ENCODE assay signal across 9 cellular contexts in genomic region chr16:720507-720989, GRCh38.
DNase-seq lines count a peak whose midpoint lies in the region; ATAC-seq, FAIRE-seq and TF ChIP-seq lines count a peak whose summit lies in the region.
"Had no signal": no experiment of that assay in that cellular context is flagged by ENCODE, and none has a peak within 500 bp of the region (broad histone marks: within the 10 kb centered on the region; RNA-seq: fewer than 3 reads in every experiment).

No MANE protein-coding gene starts in this region.

- H3K4me1 ChIP-seq in MM.1S (ENCODE audit: low read length), result peaks cover 9% of the 10 kb centered on the region; the same call in 1 of the 2 replicates
- H3K4me1 ChIP-seq in neutrophil (ENCODE audit: control insufficient read depth in 1 of 2, insufficient read depth in 1 of 2, low read depth in 1 of 2, low read length in 1 of 2), result peaks cover 24 to 28% of the 10 kb centered on the region in 2 experiments

- H3K9ac ChIP-seq in MM.1S (ENCODE audit: low read length), result peak overlapping the region; percentile 87

- H3K36me3 ChIP-seq in MM.1S (replicated peaks; ENCODE audit: insufficient read depth, low read length) (no peaks in the 10 kb centered on the region), neutrophil (no peaks in the 10 kb centered on the region)

- H3K79me2 ChIP-seq in MM.1S (ENCODE audit: low read length), result peaks cover 9% of the 10 kb centered on the region; the same call in 1 of the 2 replicates

- DNase-seq in DMS 273 (lab: John Stamatoyannopoulos, UW; ENCODE audit: unreplicated experiment), result peak; percentile 96
- DNase-seq in DMS 273 treated with DMSO at 0.1 percent for 48 hours (lab: John Stamatoyannopoulos, UW), result no peak
- peak; percentile 68 for DNase-seq in MM.1S
- DNase-seq in activated T-cell treated with anti-CD3 and anti-CD28 coated beads, Interleukin-2, amount 50 U/mL, for 48 hours, result peak; percentile 74 to 78
- peak; percentile 70 for DNase-seq in foreskin melanocyte
- DNase-seq in H54 (ENCODE audit: insufficient read length, low spot score), result no peak

- peak overlapping the region; percentile 91 for H2AFZ ChIP-seq in MM.1S (ENCODE audit: low read length)

- peak; percentile 29 for ATAC-seq in GM21447 (IDR thresholded peaks at IDR 0.05; ENCODE audit: unreplicated experiment)

- H3K4me2 ChIP-seq in MM.1S (ENCODE audit: low read depth, low read length), result peak overlapping the region; percentile 95

- H3K27ac ChIP-seq in MM.1S (ENCODE audit: low read length), result peak overlapping the region; percentile 74
- peak overlapping the region; percentile 69 for H3K27ac ChIP-seq in neutrophil

- no peak for TF ChIP-seq POLR2A in H54 (IDR thresholded peaks at IDR 0.05; ENCODE audit: low read depth, low read length)

- H3K4me3 ChIP-seq in MM.1S (ENCODE audit: low read length) (peak overlapping the region; percentile 95), neutrophil (ENCODE audit: low read depth in 1 of 2, low read length in 1 of 2) (peak overlapping the region; percentile 76 to 78)

- H3K9me2 ChIP-seq in MM.1S (replicated peaks; ENCODE audit: insufficient read depth, low read length), result no peaks in the 10 kb centered on the region

- H3F3A ChIP-seq in MM.1S (ENCODE audit: insufficient read depth, low read length), result peaks cover 10% of the 10 kb centered on the region; the same call in 1 of the 2 replicates

- H4K20me1 ChIP-seq in MM.1S (ENCODE audit: insufficient read depth, low read length), result no peaks in the 10 kb centered on the region

- H3K27me3 ChIP-seq in MM.1S (replicated peaks; ENCODE audit: insufficient read depth, low read length), result peaks cover 25% of the 10 kb centered on the region
- peaks cover 68% of the 10 kb centered on the region for H3K27me3 ChIP-seq in neutrophil

- H3K9me3 ChIP-seq in MM.1S (replicated peaks; ENCODE audit: insufficient read depth, low read length) (no peaks in the 10 kb centered on the region), neutrophil (no peaks in the 10 kb centered on the region)

- peak; percentile 24 for TF ChIP-seq CTCF in MM.1S (IDR thresholded peaks at IDR 0.05; ENCODE audit: low read length)
- TF ChIP-seq CTCF in neutrophil (IDR thresholded peaks at IDR 0.05), result no peak

- no peak for FAIRE-seq in H54 (lab: Jason Lieb, UNC)
- FAIRE-seq: A204.1 had no signal

Comparison
In these comparisons a context has a peak if more than half of its experiments do, and no peak if none do; other contexts are left out.
1. DNase-seq: peak in DMS 273 (single experiment), MM.1S (single experiment), activated T-cell treated with anti-CD3 and anti-CD28 coated beads, Interleukin-2, amount 50 U/mL, for 48 hours (2 of 2) and foreskin melanocyte (single experiment); none in DMS 273 treated with DMSO at 0.1 percent for 48 hours (single experiment) and H54 (single experiment).